ENCODE assay signal across 15 cellular contexts in genomic region chr10:79402951-79403350, GRCh38. TPM values are rescaled to one million over a fixed set of nuclear protein-coding genes. Genes with fewer than 3 reads are reported as not detected.
DNase-seq lines count a peak whose midpoint lies in the region; ATAC-seq, FAIRE-seq and TF ChIP-seq lines count a peak whose summit lies in the region.
"Had no signal": no experiment of that assay in that cellular context is flagged by ENCODE, and none has a peak within 500 bp of the region (broad histone marks: within the 10 kb centered on the region; RNA-seq: fewer than 3 reads in every experiment).

No MANE protein-coding gene starts in this region.

- ATAC-seq in GM21786 (IDR thresholded peaks at IDR 0.05; ENCODE audit: unreplicated experiment), result no peak
- ATAC-seq in GM18505 (IDR thresholded peaks at IDR 0.05; ENCODE audit: unreplicated experiment), result no peak
- ATAC-seq: activated CD8-positive, alpha-beta T cell treated with anti-CD3 and anti-CD28 coated beads, Interleukin-2, amount 10 ng/mL, durations not matched to agents 7 days and 5 days had no signal

- no peak for TF ChIP-seq CTCF in H1 (IDR thresholded peaks at IDR 0.05; ENCODE audit: control extremely low read depth in 1 of 3, insufficient read depth in 1 of 3, low read depth in 1 of 3, low read length in 3 of 3)

- H3K4ac ChIP-seq in H1 (replicated peaks; ENCODE audit: insufficient read length, low read depth, low read length), result no peak overlapping the region
- H3K4ac ChIP-seq in mesendoderm (ENCODE audit: low read depth, low read length), result no peak overlapping the region

- peak overlapping the region; percentile 93 for H2BK15ac ChIP-seq in H1 (ENCODE audit: low read length)
- no peak overlapping the region for H2BK15ac ChIP-seq in mesendoderm (replicated peaks; ENCODE audit: low read depth)

- H4K8ac ChIP-seq in H1 (ENCODE audit: extremely low read depth, insufficient read depth, low read length) (no peak overlapping the region; the same call in 1 of the 2 replicates), mesendoderm (ENCODE audit: low read depth, low read length) (no peak overlapping the region)

- no peak for FAIRE-seq in H1 (lab: Jason Lieb, UNC)
- FAIRE-seq: colon, GM12892 had no signal

- WGBS in H1 (ENCODE audit: extremely low coverage in 1 of 2, insufficient coverage in 1 of 2, insufficient read length in 1 of 2, insufficient replicate concordance in 2 of 2, low coverage in 1 of 2, low lambda C conversion rate in 2 of 2, missing lambda C conversion rate in 1 of 2), 2 experiments, result 77% methylated on average over 8 of the region's 8 CpGs; no CpG with 5 or more reads in 1 of the 2 experiments
- no CpG with 5 or more reads among the region's 8 CpGs for WGBS in mesendoderm (ENCODE audit: extremely low coverage, insufficient coverage, low lambda C conversion rate)

- H3K23me2 ChIP-seq in H1 (ENCODE audit: low read depth, low read length), result peaks cover 5% of the 10 kb centered on the region; the same call in 1 of the 2 replicates

- H3K27ac ChIP-seq in H1 (ENCODE audit: low read depth, low read length), result no peak overlapping the region
- peak overlapping the region; percentile 94 for H3K27ac ChIP-seq in mesendoderm (ENCODE audit: low read depth, low read length)
- peak overlapping the region; percentile 98 for H3K27ac ChIP-seq in subcutaneous abdominal adipose tissue (ENCODE audit: low read depth, low read length)

- H3K4me1 Mint-ChIP-seq in activated naive CD4-positive, alpha-beta T cell treated with anti-CD3 and anti-CD28 coated beads for 36 hours (ENCODE audit: low read depth), result no peaks in the 10 kb centered on the region

- no peak overlapping the region for H3K56ac ChIP-seq in H1 (replicated peaks; ENCODE audit: insufficient read length, low read depth, low read length)
- peak overlapping the region; percentile 78 for H3K56ac ChIP-seq in mesendoderm (ENCODE audit: low read length)

- no peak for TF ChIP-seq RAD21 in H1 (IDR thresholded peaks at IDR 0.05 in 1 of 2, conservative IDR thresholded peaks at IDR 0.05 in 1 of 2; ENCODE audit: low read depth in 2 of 2, low read length in 2 of 2)

- peak overlapping the region in 1 of 2 experiments; percentile 61; a peak in 2 of 4 replicates for H3K4me2 ChIP-seq in H1 (ENCODE audit: insufficient read depth in 1 of 2, low read depth in 2 of 2, low read length in 2 of 2)
- H3K4me2 ChIP-seq in mesendoderm (ENCODE audit: low read length), result no peak overlapping the region

- H3K4me3 ChIP-seq in NT2/D1 (ENCODE audit: insufficient read length, low read depth) (no peak overlapping the region), H1 (ENCODE audit: extremely low read depth in 1 of 4, insufficient read depth in 2 of 4, low read depth in 3 of 4, low read length in 4 of 4) (peak overlapping the region in 1 of 4 experiments; percentile 49; a peak in 1 of 8 replicates), mesendoderm (ENCODE audit: low read length) (no peak overlapping the region), subcutaneous abdominal adipose tissue (ENCODE audit: low read depth in 1 of 5, low read length in 5 of 5) (no peak overlapping the region)

- H3K9me3 Mint-ChIP-seq in activated naive CD4-positive, alpha-beta T cell treated with anti-CD3 and anti-CD28 coated beads for 36 hours, result no peaks in the 10 kb centered on the region
- H3K9me3 Mint-ChIP-seq: T-helper 2 cell treated with Interferon-gamma antibody and Interleukin-4, amounts not matched to agents 5 μg/mL and 100 μg/mL, for 36 hours had no signal

- H2BK12ac ChIP-seq in H1 (ENCODE audit: low read depth, low read length), result peak overlapping the region; percentile 12; the same call in 1 of the 2 replicates

- no peak overlapping the region for H2BK20ac ChIP-seq in H1 (ENCODE audit: low read length)

- H4K20me1 ChIP-seq in H1 (replicated peaks in 1 of 2; ENCODE audit: control insufficient read depth in 1 of 2, insufficient read depth in 2 of 2, low read length in 2 of 2), result no peaks in the 10 kb centered on the region

- no peak for TF ChIP-seq EP300 in H1 (IDR thresholded peaks at IDR 0.05; ENCODE audit: borderline replicate concordance in 1 of 2, low read depth in 2 of 2, low read length in 2 of 2)

- intact Hi-C loops in activated naive CD4-positive, alpha-beta T cell treated with anti-CD3 and anti-CD28 coated beads for 36 hours (cut with micrococcal nuclease), result no loop called here

- H4K5ac ChIP-seq in H1 (ENCODE audit: insufficient read length, low read depth, low read length), result no peak overlapping the region
- H4K5ac ChIP-seq in mesendoderm (ENCODE audit: low read length), result no peak overlapping the region

- no peak overlapping the region for H3K14ac ChIP-seq in H1 (ENCODE audit: insufficient read length)

- H3K36me3 Mint-ChIP-seq in activated naive CD4-positive, alpha-beta T cell treated with anti-CD3 and anti-CD28 coated beads for 36 hours (ENCODE audit: low read depth), result no peaks in the 10 kb centered on the region

- DNase-seq in NT2/D1 (ENCODE audit: low read depth, low spot score) (no peak), H1 (ENCODE audit: low read depth in 1 of 2, low spot score in 2 of 2) (no peak), mesendoderm (no peak), GM19238 (ENCODE audit: insufficient read length, low spot score) (no peak)
- no peak for DNase-seq in activated naive CD4-positive, alpha-beta T cell treated with anti-CD3 and anti-CD28 coated beads for 36 hours
- DNase-seq: activated CD8-positive, alpha-beta T cell treated with anti-CD3 and anti-CD28 coated beads, Interleukin-2, amount 10 ng/mL, durations not matched to agents 7 days and 5 days; activated naive CD4-positive, alpha-beta T cell; NCI-H1105; NCI-H446 treated with DMSO at 0.1 percent for 48 hours had no signal

- H2BK120ac ChIP-seq in H1 (replicated peaks; ENCODE audit: low read depth, low read length) (no peak overlapping the region), mesendoderm (ENCODE audit: low read depth, low read length) (no peak overlapping the region)

- no peaks in the 10 kb centered on the region for H3K27me3 Mint-ChIP-seq in activated naive CD4-positive, alpha-beta T cell treated with anti-CD3 and anti-CD28 coated beads for 36 hours (ENCODE audit: low read depth)

- no peak for TF ChIP-seq POLR2A in H1 (IDR thresholded peaks at IDR 0.05; ENCODE audit: control extremely low read depth in 1 of 2, low read depth in 2 of 2, low read length in 2 of 2)
- TF ChIP-seq POLR2A in GM18505 (IDR thresholded peaks at IDR 0.05; ENCODE audit: borderline replicate concordance, extremely low read depth, insufficient read depth, insufficient read length), result no peak

- peak overlapping the region; percentile 21; the same call in 1 of the 2 replicates for H3K18ac ChIP-seq in H1 (ENCODE audit: extremely low read depth, low read length)
- no peak overlapping the region for H3K18ac ChIP-seq in mesendoderm (ENCODE audit: low read length)

- peak overlapping the region; percentile 66; the same call in 1 of the 2 replicates for H2BK5ac ChIP-seq in H1 (ENCODE audit: low read depth, low read length)
- no peak overlapping the region for H2BK5ac ChIP-seq in mesendoderm (ENCODE audit: low read length)

- H2AK5ac ChIP-seq in H1 (ENCODE audit: low read depth, low read length) (peak overlapping the region; percentile 60; the same call in 1 of the 2 replicates), mesendoderm (ENCODE audit: low read length) (no peak overlapping the region)

- H4K91ac ChIP-seq in H1 (replicated peaks; ENCODE audit: insufficient read length, low read length), result no peak overlapping the region

- H3K23ac ChIP-seq in H1 (ENCODE audit: insufficient read length) (no peak overlapping the region), mesendoderm (ENCODE audit: low read length) (no peak overlapping the region)

- H3K27me3 ChIP-seq in NT2/D1 (ENCODE audit: insufficient read depth, insufficient read length) (no peaks in the 10 kb centered on the region), H1 (replicated peaks in 1 of 4; ENCODE audit: control insufficient read depth in 3 of 4, extremely low read depth in 1 of 4, insufficient read depth in 3 of 4, low read length in 3 of 4) (no peaks in the 10 kb centered on the region; a peak in 1 of 7 replicates), mesendoderm (ENCODE audit: insufficient read depth, low read length, poor library complexity) (no peaks in the 10 kb centered on the region), subcutaneous abdominal adipose tissue (ENCODE audit: control insufficient read depth in 5 of 5, insufficient read depth in 4 of 5, low read length in 5 of 5) (no peaks in the 10 kb centered on the region)

- CTCF ChIA-PET in H1 (lab: Charles Lee; ENCODE audit: partially characterized antibody), result interaction anchor here (1.0 to 13.1 kb wide), 6 partner anchors 11 to 85 kb away, joined by 3 to 100 read pairs (median 4); no protein-coding TSS in a partner anchor
- CTCF ChIA-PET in activated naive CD4-positive, alpha-beta T cell treated with anti-CD3 and anti-CD28 coated beads for 36 hours (lab: Charles Lee), result no interaction called here

- no peaks in the 10 kb centered on the region for H3K79me2 ChIP-seq in H1 (ENCODE audit: control insufficient read depth in 1 of 2, insufficient read depth in 2 of 2, low read length in 2 of 2)
- H3K79me2 ChIP-seq in mesendoderm (ENCODE audit: control insufficient read depth, insufficient read depth, low read length), result no peaks in the 10 kb centered on the region

- H3K9ac ChIP-seq in NT2/D1 (ENCODE audit: insufficient read length, low read depth), result peak overlapping the region; percentile 16
- no peak overlapping the region for H3K9ac ChIP-seq in H1 (replicated peaks in 1 of 4; ENCODE audit: extremely low read depth in 1 of 4, low read depth in 3 of 4, low read length in 3 of 4)
- peak overlapping the region; percentile 39 for H3K9ac ChIP-seq in mesendoderm (ENCODE audit: low read length)
- peak overlapping the region in 3 of 5 donors; percentile 12 to 39 (median 15) for H3K9ac ChIP-seq in subcutaneous abdominal adipose tissue (ENCODE audit: low read length in 5 of 5)

- H3K4me1 ChIP-seq in NT2/D1 (ENCODE audit: insufficient read depth, insufficient read length) (peaks cover 25% of the 10 kb centered on the region), H1 (replicated peaks in 1 of 4; ENCODE audit: control insufficient read depth in 3 of 4, insufficient read depth in 4 of 4, low read length in 3 of 4) (peaks cover 8 to 34% (median 18%) of the 10 kb centered on the region in 4 experiments), mesendoderm (ENCODE audit: control insufficient read depth, low read depth, low read length) (peaks cover 20% of the 10 kb centered on the region), subcutaneous abdominal adipose tissue (ENCODE audit: control insufficient read depth in 5 of 5, insufficient read depth in 5 of 5, low read length in 5 of 5) (peaks cover 0 to 100% (median 77%) of the 10 kb centered on the region in 5 donors)

- H3K79me1 ChIP-seq in H1 (ENCODE audit: low read depth, low read length) (no peaks in the 10 kb centered on the region), mesendoderm (ENCODE audit: low read length) (no peaks in the 10 kb centered on the region)

- POLR2A ChIA-PET in H1 (lab: Charles Lee; ENCODE audit: partially characterized antibody), result interaction anchor here (0.9 kb wide), 1 partner anchor 74 kb away, joined by 3 read pairs; no protein-coding TSS in a partner anchor

- no peaks in the 10 kb centered on the region for H3K9me3 ChIP-seq in NT2/D1 (ENCODE audit: insufficient read depth, low read length)
- H3K9me3 ChIP-seq in H1 (ENCODE audit: insufficient read depth in 2 of 2, low read depth in 1 of 2, low read length in 1 of 2), result no peaks in the 10 kb centered on the region
- no peaks in the 10 kb centered on the region for H3K9me3 ChIP-seq in subcutaneous abdominal adipose tissue (ENCODE audit: control insufficient read depth in 5 of 5, low read length in 5 of 5)

- H3K27ac Mint-ChIP-seq in activated naive CD4-positive, alpha-beta T cell treated with anti-CD3 and anti-CD28 coated beads for 36 hours, result no peak overlapping the region
- H3K27ac Mint-ChIP-seq: activated CD8-positive, alpha-beta T cell treated with anti-CD3 and anti-CD28 coated beads, Interleukin-2, amount 10 ng/mL, durations not matched to agents 7 days and 5 days; T-helper 2 cell treated with Interferon-gamma antibody and Interleukin-4, amounts not matched to agents 5 μg/mL and 100 μg/mL, for 36 hours had no signal

- no peak overlapping the region for H2AFZ ChIP-seq in H1 (ENCODE audit: low read length)

- H3K4me3 Mint-ChIP-seq in activated naive CD4-positive, alpha-beta T cell treated with anti-CD3 and anti-CD28 coated beads for 36 hours, result no peak overlapping the region
- H3K4me3 Mint-ChIP-seq: activated CD8-positive, alpha-beta T cell treated with anti-CD3 and anti-CD28 coated beads, Interleukin-2, amount 10 ng/mL, durations not matched to agents 7 days and 5 days; T-helper 2 cell treated with Interferon-gamma antibody and Interleukin-4, amounts not matched to agents 5 μg/mL and 100 μg/mL, for 36 hours had no signal

- H3K36me3 ChIP-seq in NT2/D1 (ENCODE audit: insufficient read depth, insufficient read length, low read length), result peaks cover 5% of the 10 kb centered on the region
- no peaks in the 10 kb centered on the region for H3K36me3 ChIP-seq in H1 (ENCODE audit: control insufficient read depth in 2 of 4, insufficient read depth in 4 of 4, low read length in 3 of 4)
- no peaks in the 10 kb centered on the region for H3K36me3 ChIP-seq in mesendoderm (ENCODE audit: control insufficient read depth, insufficient read depth, low read length)
- peaks cover 0 to 10% (median 7%) of the 10 kb centered on the region in 5 donors for H3K36me3 ChIP-seq in subcutaneous abdominal adipose tissue (ENCODE audit: control insufficient read depth in 5 of 5, insufficient read depth in 5 of 5, low read length in 5 of 5)

RNA-seq across cellular contexts. Expression of gene ZCCHC24, which starts 42.5 kb away (rescaled TPM):
- 6.2 and 6.9 TPM in 2 replicates for total RNA-seq in H1 (2021; fragmentation: NEBNext Ultra II Directional; extraction: Animal tissue kit (Norgen Biotek cat#: 25700))
- polyA plus RNA-seq in H1 (2011; rRNA removed), result 3.9 and 5.8 TPM in 2 replicates
- polyA plus RNA-seq in H1 (2011; cell fraction: cytosol; rRNA removed), result 4.1 TPM
- polyA plus RNA-seq in H1 (2011; cell fraction: nucleus; rRNA removed), result 4.5 TPM
- 3.1 to 4.4 TPM (median 4.3 TPM) in 4 replicates for polyA plus RNA-seq in H1 (2012, experiment 1 of 2)
- 3.8 TPM for polyA plus RNA-seq in H1 (2012, experiment 2 of 2)
- 3.6 TPM for polyA plus RNA-seq in H1 (2013, experiment 1 of 2)
- polyA plus RNA-seq in H1 (2013, experiment 2 of 2), result 3.8 TPM
- polyA minus RNA-seq in H1 (2011; rRNA and poly(A)+ RNA removed), result 3.4 and 3.7 TPM in 2 replicates
- 4.0 TPM for polyA minus RNA-seq in H1 (2011; cell fraction: cytosol; rRNA and poly(A)+ RNA removed)
- 3.2 TPM for polyA minus RNA-seq in H1 (2011; cell fraction: nucleus; rRNA and poly(A)+ RNA removed)
- polyA plus RNA-seq in mesendoderm (2013, experiment 1 of 2), result 4.7 TPM
- 5.0 TPM for polyA plus RNA-seq in mesendoderm (2013, experiment 2 of 2)
- under 1 TPM; 0.52 to 0.69 TPM for total RNA-seq in activated naive CD4-positive, alpha-beta T cell treated with anti-CD3 and anti-CD28 coated beads for 36 hours

RNA-seq across cellular contexts. Expression of gene PPIF, which starts 55.7 kb away (rescaled TPM):
- 70.2 and 74.9 TPM in 2 replicates for total RNA-seq in H1 (2021; fragmentation: NEBNext Ultra II Directional; extraction: Animal tissue kit (Norgen Biotek cat#: 25700))
- 77.6 and 107 TPM in 2 replicates for polyA plus RNA-seq in H1 (2011; rRNA removed)
- polyA plus RNA-seq in H1 (2011; cell fraction: cytosol; rRNA removed), result 91.0 TPM
- polyA plus RNA-seq in H1 (2011; cell fraction: nucleus; rRNA removed), result 104 TPM
- polyA plus RNA-seq in H1 (2012, experiment 1 of 2), result 66.7 to 100 TPM (median 84.3 TPM) in 4 replicates
- polyA plus RNA-seq in H1 (2012, experiment 2 of 2), result 67.0 TPM
- 54.5 TPM for polyA plus RNA-seq in H1 (2013, experiment 1 of 2)
- polyA plus RNA-seq in H1 (2013, experiment 2 of 2), result 54.9 TPM
- polyA minus RNA-seq in H1 (2011; rRNA and poly(A)+ RNA removed), result 62.8 and 81.2 TPM in 2 replicates
- 40.5 TPM for polyA minus RNA-seq in H1 (2011; cell fraction: cytosol; rRNA and poly(A)+ RNA removed)
- polyA minus RNA-seq in H1 (2011; cell fraction: nucleus; rRNA and poly(A)+ RNA removed), result 52.5 TPM
- polyA plus RNA-seq in mesendoderm (2013, experiment 1 of 2), result 82.9 TPM
- polyA plus RNA-seq in mesendoderm (2013, experiment 2 of 2), result 81.0 TPM
- total RNA-seq in activated naive CD4-positive, alpha-beta T cell treated with anti-CD3 and anti-CD28 coated beads for 36 hours, result 10 to 100 TPM; 94.1 to 95.6 TPM

Comparison
In these comparisons a context has a peak if more than half of its experiments do, and no peak if none do; other contexts are left out.
1. H3K9ac ChIP-seq: peak in NT2/D1 (single experiment), mesendoderm (single experiment) and subcutaneous abdominal adipose tissue (3 of 5); none in H1 (0 of 4).